In the genomic region with DNA sequence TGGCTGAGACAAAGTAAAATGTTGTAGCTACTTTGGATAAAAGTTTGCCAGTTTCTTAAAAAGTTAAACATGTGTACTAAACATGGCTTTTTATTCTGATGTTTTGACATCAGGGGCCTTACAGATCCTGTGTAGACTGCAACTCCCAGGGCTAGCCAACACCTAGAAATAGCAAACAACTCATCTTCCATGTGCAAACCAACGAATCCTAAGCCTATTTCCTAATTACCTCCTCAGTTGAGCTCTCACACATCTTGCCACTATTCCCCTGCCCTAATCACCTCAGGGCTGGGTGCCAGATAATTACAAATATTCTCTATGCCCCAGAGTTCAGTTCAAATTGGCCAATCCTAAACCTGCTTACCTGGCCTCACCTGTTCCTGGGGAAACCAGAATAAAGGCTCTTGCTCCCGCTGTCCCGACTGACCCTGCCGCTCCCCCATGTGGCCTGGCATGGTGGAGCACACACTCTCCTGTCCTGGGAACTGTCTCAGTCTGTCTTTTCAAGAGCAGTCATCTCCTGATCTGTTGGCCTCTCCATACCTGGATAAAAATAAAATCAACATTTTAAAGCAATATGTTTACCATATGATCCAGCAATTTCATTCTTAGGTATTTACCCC, we compare ENCODE assay signal across 8 cellular contexts. TPM values are rescaled to one million over a fixed set of nuclear protein-coding genes. Genes with fewer than 3 reads are reported as not detected.
DNase-seq lines count a peak whose midpoint lies in the region; ATAC-seq and TF ChIP-seq lines count a peak whose summit lies in the region.

No MANE protein-coding gene starts in this region.

- H3K4me3 ChIP-seq in H7 (ENCODE audit: insufficient read depth, low read depth, low read length) (no peak overlapping the region), fibroblast of the aortic adventitia (ENCODE audit: low read depth, low read length) (no peak overlapping the region), retinal pigment epithelial cell (ENCODE audit: low read length) (no peak overlapping the region), tibial artery (no peak overlapping the region)

- H3K36me3 Mint-ChIP-seq in T-helper 17 cell (ENCODE audit: low read depth) = no peaks in the 10 kb centered on the region

- H3K27me3 ChIP-seq in H7 (ENCODE audit: control insufficient read depth, insufficient read depth, low read length) (no peaks in the 10 kb centered on the region), tibial artery (no peaks in the 10 kb centered on the region)

- H3K27ac ChIP-seq in tibial artery = no peak overlapping the region

- peaks cover 7% of the 10 kb centered on the region for H3K4me1 Mint-ChIP-seq in T-helper 17 cell

- H3K27me3 Mint-ChIP-seq in T-helper 17 cell = no peaks in the 10 kb centered on the region

- no peak overlapping the region for H3K27ac Mint-ChIP-seq in T-helper 17 cell

- TF ChIP-seq CTCF in fibroblast of the aortic adventitia (IDR thresholded peaks at IDR 0.05; ENCODE audit: insufficient read depth, low read length) = peak; percentile 26
- peak; percentile 74 for TF ChIP-seq CTCF in retinal pigment epithelial cell (conservative IDR thresholded peaks at IDR 0.05; ENCODE audit: low read depth, low read length)
- TF ChIP-seq CTCF in tibial artery (IDR thresholded peaks at IDR 0.05) = no peak

- no peak overlapping the region for H3K4me3 Mint-ChIP-seq in T-helper 17 cell

- no peaks in the 10 kb centered on the region for H3K4me1 ChIP-seq in tibial artery

- ATAC-seq in T-helper 17 cell = peak; percentile 96

- H3K9me3 ChIP-seq in T-helper 17 cell (ENCODE audit: control insufficient read depth, low read length, poor library complexity, severe bottlenecking) (no peaks in the 10 kb centered on the region), tibial artery (no peaks in the 10 kb centered on the region)

- H3K36me3 ChIP-seq in H7 (replicated peaks; ENCODE audit: control insufficient read depth, insufficient read depth, low read length) = no peaks in the 10 kb centered on the region
- H3K36me3 ChIP-seq in tibial artery = no peaks in the 10 kb centered on the region

- intact Hi-C loops in tibial artery (cut with DNase I; ENCODE audit: low total_unique reads) = no loop called here

- DNase-seq in COR-L47 (lab: John Stamatoyannopoulos, UW) (peak; percentile 32), H7 (peak; percentile 87), T-helper 17 cell (peak in 2 of 3 donors; percentile 14 to 15), fibroblast of the aortic adventitia (ENCODE audit: low read depth) (no peak), retinal pigment epithelial cell (ENCODE audit: low read depth) (no peak), tibial artery (no peak), GOT3 (lab: John Stamatoyannopoulos, UW) (no peak), MV-4-11 (lab: John Stamatoyannopoulos, UW) (no peak)

RNA-seq across cellular contexts. Expression of a gene that starts 37.1 kb away (rescaled TPM):
- total RNA-seq in H7 (2014; rRNA removed; shearing (Covaris generic)) = 37.6 and 51.1 TPM in 2 replicates
- total RNA-seq in T-helper 17 cell = 10 to 100 TPM in 1 of 2 donors, 1 to 10 TPM in 1; 9.2 to 16.1 TPM
- total RNA-seq in fibroblast of the aortic adventitia (ENCODE audit: low replicate concordance) = under 0.01 and 0.16 TPM in 2 replicates

Comparison
In these comparisons a context has a peak if more than half of its experiments do, and no peak if none do; other contexts are left out.
1. DNase-seq: peak in COR-L47 (single experiment), H7 (single experiment) and T-helper 17 cell (2 of 3); none in fibroblast of the aortic adventitia (single experiment), retinal pigment epithelial cell (single experiment), tibial artery (0 of 2), GOT3 (single experiment) and MV-4-11 (single experiment).
2. CTCF ChIP-seq: peak in fibroblast of the aortic adventitia (single experiment) and retinal pigment epithelial cell (single experiment); none in tibial artery (0 of 2).